ENCODE assay signal across 13 cellular contexts in genomic region chr6:89073014-89073620, GRCh38. TPM values are rescaled to one million over a fixed set of nuclear protein-coding genes. Genes with fewer than 3 reads are reported as not detected.
DNase-seq lines count a peak whose midpoint lies in the region; TF ChIP-seq lines count a peak whose summit lies in the region.
"Had no signal": no experiment of that assay in that cellular context is flagged by ENCODE, and none has a peak within 500 bp of the region (broad histone marks: within the 10 kb centered on the region; RNA-seq: fewer than 3 reads in every experiment).

No MANE protein-coding gene starts in this region.

- in situ Hi-C loops in transverse colon (cut with MboI; ENCODE audit: low pct_ligation_motif_present in 1 of 4, low pct_unique_long_range_greater_than_20kb in 1 of 4, low sequenced_read_pairs in 3 of 4), result no loop called here

- TF ChIP-seq CTCF in cardiac fibroblast (IDR thresholded peaks at IDR 0.05; ENCODE audit: low read depth, low read length) (no peak), transverse colon (IDR thresholded peaks at IDR 0.05) (no peak), endothelial cell (IDR thresholded peaks at IDR 0.05; ENCODE audit: unreplicated experiment) (no peak)

- intact Hi-C loops in transverse colon (cut with DNase I; ENCODE audit: low total_unique reads), result no loop called here

- no peaks in the 10 kb centered on the region for H3K9me3 ChIP-seq in transverse colon
- H3K9me3 ChIP-seq: pancreas had no signal

- no peaks in the 10 kb centered on the region for H3K36me3 Mint-ChIP-seq in endothelial cell (ENCODE audit: low read depth, unreplicated experiment)

- H3K4me1 Mint-ChIP-seq in endothelial cell (ENCODE audit: unreplicated experiment), result no peaks in the 10 kb centered on the region

- H3K4me3 ChIP-seq in cardiac fibroblast (replicated peaks in 1 of 2; ENCODE audit: low read depth in 2 of 2, low read length in 2 of 2) (no peak overlapping the region), transverse colon (no peak overlapping the region)
- H3K4me3 ChIP-seq: pancreas had no signal

- WGBS in transverse colon (ENCODE audit: low coverage in 1 of 2), 2 donors, result 61 to 75% methylated on average over 1 to 4 of the region's 4 CpGs

- no peaks in the 10 kb centered on the region for H3K9me3 Mint-ChIP-seq in endothelial cell (ENCODE audit: unreplicated experiment)

- no peak for TF ChIP-seq EP300 in transverse colon (IDR thresholded peaks at IDR 0.05; ENCODE audit: low read depth)

- DNase-seq in DMS53 (lab: John Stamatoyannopoulos, UW), result peak; percentile 8
- no peak for DNase-seq in DMS53 treated with DMSO at 0.1 percent for 48 hours (lab: John Stamatoyannopoulos, UW; ENCODE audit: unreplicated experiment)
- DNase-seq in cardiac fibroblast (ENCODE audit: low read depth in 2 of 2), result peak; percentile 58 to 89
- peak; percentile 68 for DNase-seq in medulla oblongata (ENCODE audit: extremely low spot score)
- DNase-seq in transverse colon, result no peak
- no peak for DNase-seq in endothelial cell (ENCODE audit: low spot score)
- no peak for DNase-seq in NCI-H774 (lab: John Stamatoyannopoulos, UW)
- no peak for DNase-seq in effector CD4-positive, alpha-beta T cell
- DNase-seq: activated naive CD4-positive, alpha-beta T cell treated with Interleukin-2 at 50 U/mL for 16 hours; foreskin melanocyte; NCI-H510A; pancreas had no signal

- TF ChIP-seq POLR2A in transverse colon (IDR thresholded peaks at IDR 0.05), result no peak

- H3K36me3 ChIP-seq in transverse colon, result no peaks in the 10 kb centered on the region
- H3K36me3 ChIP-seq: pancreas had no signal

- peaks cover 0 to 6% (median 2%) of the 10 kb centered on the region in 4 donors for H3K4me1 ChIP-seq in transverse colon

- no peak overlapping the region for H3K27ac Mint-ChIP-seq in endothelial cell (ENCODE audit: unreplicated experiment)

- H3K27me3 ChIP-seq in transverse colon, result no peaks in the 10 kb centered on the region
- H3K27me3 ChIP-seq: pancreas had no signal

- no peak overlapping the region for H3K4me3 Mint-ChIP-seq in endothelial cell (ENCODE audit: unreplicated experiment)

- peak overlapping the region; percentile 18 to 38 (median 34) for H3K27ac ChIP-seq in transverse colon
- H3K27ac ChIP-seq: 22Rv1, pancreas had no signal

- no peaks in the 10 kb centered on the region for H3K27me3 Mint-ChIP-seq in endothelial cell (ENCODE audit: unreplicated experiment)

RNA-seq across cellular contexts. Expression of gene PNRC1, which starts 7.4 kb away (rescaled TPM):
- total RNA-seq in transverse colon, result 100 to 1,000 TPM in 3 of 4 donors, 10 to 100 TPM in 1; 99.1 to 281 (median 157) TPM
- total RNA-seq in endothelial cell (ENCODE audit: unreplicated experiment), result 135 TPM

RNA-seq across cellular contexts. Expression of gene SRSF12, which starts 44.8 kb away (rescaled TPM):
- total RNA-seq in transverse colon (not detected), endothelial cell (ENCODE audit: unreplicated experiment) (3.9 TPM)

Comparison
In these comparisons a context has a peak if more than half of its experiments do, and no peak if none do; other contexts are left out.
1. DNase-seq: peak in DMS53 (single experiment), cardiac fibroblast (2 of 2) and medulla oblongata (single experiment); none in DMS53 treated with DMSO at 0.1 percent for 48 hours (single experiment), transverse colon (single experiment), endothelial cell (single experiment), NCI-H774 (single experiment) and effector CD4-positive, alpha-beta T cell (single experiment).